16 cellular contexts compared by ENCODE assay signal in genomic region chr9:21966140-21966851, GRCh38. TPM values are rescaled to one million over a fixed set of nuclear protein-coding genes. Genes with fewer than 3 reads are reported as not detected.
DNase-seq lines count a peak whose midpoint lies in the region; ATAC-seq, FAIRE-seq and TF ChIP-seq lines count a peak whose summit lies in the region.
"Had no signal": no experiment of that assay in that cellular context is flagged by ENCODE, and none has a peak within 500 bp of the region (broad histone marks: within the 10 kb centered on the region; RNA-seq: fewer than 3 reads in every experiment).

No MANE protein-coding gene starts in this region.

- intact Hi-C loops in activated CD4-positive, alpha-beta T cell treated with anti-CD3 and anti-CD28 coated beads for 36 hours (cut with DNase I, micrococcal nuclease) = loop anchor here (2.0 to 5.0 kb wide), 2 partner anchors 15 to 1856 kb away; no protein-coding TSS in a partner anchor
- intact Hi-C loops in endothelial cell of umbilical vein (cut with micrococcal nuclease) = no loop called here

- H3K9ac ChIP-seq in endothelial cell of umbilical vein (replicated peaks; ENCODE audit: extremely low read depth, insufficient read depth, low read length) = no peak overlapping the region

- no peak for TF ChIP-seq POLR2A in endothelial cell of umbilical vein (IDR thresholded peaks at IDR 0.05; ENCODE audit: low read depth, low read length)

- peaks cover 87% of the 10 kb centered on the region for H3K27me3 Mint-ChIP-seq in activated CD4-positive, alpha-beta T cell treated with anti-CD3 and anti-CD28 coated beads for 36 hours

- peaks cover 34% of the 10 kb centered on the region for H3K4me1 ChIP-seq in endothelial cell of umbilical vein (ENCODE audit: control insufficient read depth, extremely low read depth, insufficient read depth, low read length)
- peaks cover 20% of the 10 kb centered on the region for H3K4me1 ChIP-seq in osteoblast (ENCODE audit: insufficient read depth, low read length)

- H4K20me1 ChIP-seq in endothelial cell of umbilical vein (replicated peaks; ENCODE audit: control insufficient read depth, extremely low read depth, insufficient read depth, low read length) (peaks cover 2% of the 10 kb centered on the region), osteoblast (ENCODE audit: insufficient read depth, low read length) (peaks cover 6% of the 10 kb centered on the region)

- no peaks in the 10 kb centered on the region for H3K36me3 ChIP-seq in endothelial cell of umbilical vein (ENCODE audit: control insufficient read depth in 2 of 2, extremely low read depth in 1 of 2, insufficient read depth in 2 of 2, low read length in 2 of 2)
- peaks cover 5% of the 10 kb centered on the region for H3K36me3 ChIP-seq in osteoblast (ENCODE audit: insufficient read depth, low read length)
- H3K36me3 ChIP-seq: MG63 had no signal

- peaks cover 62 to 89% of the 10 kb centered on the region in 2 experiments for H3K27me3 ChIP-seq in endothelial cell of umbilical vein (ENCODE audit: control insufficient read depth in 2 of 2, insufficient read depth in 2 of 2, low read length in 2 of 2)
- peaks cover 50% of the 10 kb centered on the region for H3K27me3 ChIP-seq in osteoblast (ENCODE audit: insufficient read depth, low read length)
- H3K27me3 ChIP-seq: MG63 had no signal

- no peak overlapping the region for H3K4me3 ChIP-seq in endothelial cell of umbilical vein (replicated peaks in 1 of 3; ENCODE audit: insufficient read depth in 1 of 3, low read depth in 1 of 3, low read length in 3 of 3)
- peak overlapping the region; percentile 74 for H3K4me3 ChIP-seq in osteoblast (ENCODE audit: insufficient read depth, low read length)
- H3K4me3 ChIP-seq: MG63 had no signal

- POLR2A ChIA-PET in activated CD4-positive, alpha-beta T cell treated with anti-CD3 and anti-CD28 coated beads for 36 hours (lab: Charles Lee) = no interaction called here
- POLR2A ChIA-PET in endothelial cell of umbilical vein (lab: Charles Lee) = interaction anchor here (1.0 kb wide), 1 partner anchor 42 kb away, joined by 3 read pairs; the partner anchor contains the start of gene CDKN2B

- no peak overlapping the region for H3K27ac ChIP-seq in endothelial cell of umbilical vein (ENCODE audit: insufficient read depth, low read depth, low read length)
- H3K27ac ChIP-seq in osteoblast (ENCODE audit: low read depth, low read length) = no peak overlapping the region

- dilution Hi-C loops in endothelial cell of umbilical vein (cut with MboI; ENCODE audit: extremely low pct_ligation_motif_present, low sequenced_read_pairs) = no loop called here

- no peaks in the 10 kb centered on the region for H3K9me1 ChIP-seq in endothelial cell of umbilical vein (replicated peaks; ENCODE audit: control insufficient read depth, extremely low read depth, insufficient read depth, low read length)

- DNase-seq in activated CD4-positive, alpha-beta T cell treated with anti-CD3 and anti-CD28 coated beads for 36 hours = no peak
- DNase-seq in activated CD4-positive, alpha-beta T cell treated with anti-CD3 and anti-CD28 coated beads, Interleukin-2, amount 50 U/mL, for 1 hour = no peak
- DNase-seq in UCSD-AML1 (lab: John Stamatoyannopoulos, UW; ENCODE audit: unreplicated experiment) (peak; percentile 4), endothelial cell of umbilical vein (ENCODE audit: low read depth, low spot score) (no peak), osteoblast (ENCODE audit: insufficient read length, low spot score, missing footprints) (peak; percentile 79), GM20000 (ENCODE audit: low spot score) (no peak)
- DNase-seq in stimulated activated CD4-positive, alpha-beta T cell treated with anti-CD3 and anti-CD28 coated beads, Interleukin-4, amount 100 ng/mL, for 4 hours = no peak
- DNase-seq: MG63, NCI-H1930, NCI-H524 treated with DMSO at 0.1 percent for 48 hours had no signal

- H3K36me3 Mint-ChIP-seq in activated CD4-positive, alpha-beta T cell treated with anti-CD3 and anti-CD28 coated beads for 36 hours (ENCODE audit: low read depth) = peaks cover 10% of the 10 kb centered on the region

- peak overlapping the region; percentile 53 for H3K4me3 Mint-ChIP-seq in activated CD4-positive, alpha-beta T cell treated with anti-CD3 and anti-CD28 coated beads for 36 hours

- peaks cover 22% of the 10 kb centered on the region for H3K9me3 Mint-ChIP-seq in activated CD4-positive, alpha-beta T cell treated with anti-CD3 and anti-CD28 coated beads for 36 hours (ENCODE audit: low read depth)

- ATAC-seq in activated CD4-positive, alpha-beta T cell treated with anti-CD3 and anti-CD28 coated beads for 36 hours = no peak
- ATAC-seq in HG03457 (IDR thresholded peaks at IDR 0.05; ENCODE audit: unreplicated experiment) = no peak

- peak overlapping the region; percentile 94 for H3K4me2 ChIP-seq in endothelial cell of umbilical vein (ENCODE audit: insufficient read depth, low read length)
- peak overlapping the region; percentile 97 for H3K4me2 ChIP-seq in osteoblast (ENCODE audit: insufficient read depth, low read length)

- TF ChIP-seq CTCF in endothelial cell of umbilical vein (IDR thresholded peaks at IDR 0.05; ENCODE audit: extremely low read depth in 1 of 2, insufficient read depth in 1 of 2, low read depth in 1 of 2, low read length in 2 of 2) = no peak
- no peak for TF ChIP-seq CTCF in osteoblast (IDR thresholded peaks at IDR 0.05; ENCODE audit: extremely low read depth, low read depth, low read length)
- TF ChIP-seq CTCF in GM20000 (IDR thresholded peaks at IDR 0.05; ENCODE audit: extremely low read depth, missing control alignments) = no peak

- H3K79me2 ChIP-seq in endothelial cell of umbilical vein (ENCODE audit: control insufficient read depth, insufficient read depth, low read length) (no peaks in the 10 kb centered on the region), osteoblast (ENCODE audit: insufficient read depth, low read length) (no peaks in the 10 kb centered on the region)

- H3K4me1 Mint-ChIP-seq in activated CD4-positive, alpha-beta T cell treated with anti-CD3 and anti-CD28 coated beads for 36 hours = peaks cover 25% of the 10 kb centered on the region

- H3K9me3 ChIP-seq in endothelial cell of umbilical vein (replicated peaks; ENCODE audit: control insufficient read depth, insufficient read depth, low read length) (no peaks in the 10 kb centered on the region), osteoblast (ENCODE audit: low read depth, low read length) (no peaks in the 10 kb centered on the region)
- H3K9me3 ChIP-seq: MG63 had no signal

- no peak for FAIRE-seq in endothelial cell of umbilical vein (lab: Jason Lieb, UNC)
- FAIRE-seq: frontal cortex, HTR-8/SVneo had no signal

- CTCF ChIA-PET in activated CD4-positive, alpha-beta T cell treated with anti-CD3 and anti-CD28 coated beads for 36 hours (lab: Charles Lee) = interaction anchor here (1.2 kb wide), 1 partner anchor 35 kb away, joined by 3 read pairs; no protein-coding TSS in a partner anchor
- CTCF ChIA-PET in endothelial cell of umbilical vein (lab: Charles Lee) = interaction anchor here (0.6 to 1.2 kb wide), 8 partner anchors 20 to 153 kb away, joined by 3 to 13 read pairs (median 3); partner anchors contain the start of gene CDKN2B

- H2AFZ ChIP-seq in endothelial cell of umbilical vein (ENCODE audit: low read depth, low read length) (no peak overlapping the region), osteoblast (ENCODE audit: low read length) (peak overlapping the region; percentile 91)

- H3K27ac Mint-ChIP-seq in activated CD4-positive, alpha-beta T cell treated with anti-CD3 and anti-CD28 coated beads for 36 hours = no peak overlapping the region
- H3K27ac Mint-ChIP-seq: activated CD8-positive, alpha-beta memory T cell treated with anti-CD3 and anti-CD28 coated beads, Interleukin-2, amount 10 ng/mL, durations not matched to agents 7 days and 5 days had no signal

- no TSS peak for BruUV-seq in endothelial cell of umbilical vein (replicated peaks; lab: Mats Ljungman, UMichigan)

TF ChIP-seq in endothelial cell of umbilical vein, 7 proteins besides CTCF, POLR2A, EP300 and RAD21 (continues in another document):
- peak; percentile 39 for TF ChIP-seq EZH2 (IDR thresholded peaks at IDR 0.05; ENCODE audit: borderline replicate concordance, low read depth, low read length, severe bottlenecking)

RNA-seq across cellular contexts. Expression of gene CDKN2A, which starts 27.9 kb away (rescaled TPM):
- 1 to 10 TPM in 1 of 2 experiments, under 1 TPM in 1; 0.86 to 1.6 TPM for total RNA-seq in activated CD4-positive, alpha-beta T cell treated with anti-CD3 and anti-CD28 coated beads for 36 hours
- total RNA-seq in endothelial cell of umbilical vein (8.5 and 9.3 TPM in 2 replicates), osteoblast (32.1 and 37.6 TPM in 2 replicates)
- polyA plus RNA-seq in endothelial cell of umbilical vein = 10.7 and 14.1 TPM in 2 replicates
- polyA plus RNA-seq in endothelial cell of umbilical vein (2011; cell fraction: cytosol; rRNA removed) = 5.8 and 8.1 TPM in 2 replicates
- 5.2 and 5.3 TPM in 2 replicates for polyA plus RNA-seq in endothelial cell of umbilical vein (2011; cell fraction: nucleus; rRNA removed)
- 13.2 and 23.8 TPM in 2 replicates for polyA plus RNA-seq in endothelial cell of umbilical vein (2012)
- 2.5 and 2.9 TPM in 2 replicates for polyA minus RNA-seq in endothelial cell of umbilical vein
- polyA minus RNA-seq in endothelial cell of umbilical vein (2011; cell fraction: cytosol; rRNA and poly(A)+ RNA removed) = 182 TPM
- polyA minus RNA-seq in endothelial cell of umbilical vein (2011; cell fraction: nucleus; rRNA and poly(A)+ RNA removed) = 3.3 and 3.8 TPM in 2 replicates
- total RNA-seq: A172, SK-MEL-5 had no signal

RNA-seq across cellular contexts. Expression of gene CDKN2B-AS1, which starts 28.3 kb away (rescaled TPM):
- total RNA-seq in activated CD4-positive, alpha-beta T cell treated with anti-CD3 and anti-CD28 coated beads for 36 hours = under 1 TPM; 0.21 to 0.23 TPM
- 1.9 and 2.4 TPM in 2 replicates for total RNA-seq in endothelial cell of umbilical vein
- 0.27 and 0.44 TPM in 2 replicates for polyA plus RNA-seq in endothelial cell of umbilical vein
- polyA plus RNA-seq in endothelial cell of umbilical vein (2011; cell fraction: cytosol; rRNA removed) = 0.22 and 0.47 TPM in 2 replicates
- 3.1 and 3.8 TPM in 2 replicates for polyA plus RNA-seq in endothelial cell of umbilical vein (2011; cell fraction: nucleus; rRNA removed)
- 0.61 and 1.1 TPM in 2 replicates for polyA plus RNA-seq in endothelial cell of umbilical vein (2012)
- polyA minus RNA-seq in endothelial cell of umbilical vein = 1.8 and 2.7 TPM in 2 replicates
- 5.3 TPM for polyA minus RNA-seq in endothelial cell of umbilical vein (2011; cell fraction: cytosol; rRNA and poly(A)+ RNA removed)
- polyA minus RNA-seq in endothelial cell of umbilical vein (2011; cell fraction: nucleus; rRNA and poly(A)+ RNA removed) = 5.0 and 10.3 TPM in 2 replicates
- 15.2 and 16.5 TPM in 2 replicates for total RNA-seq in osteoblast
- total RNA-seq: A172, SK-MEL-5 had no signal

RNA-seq across cellular contexts. Expression of gene CDKN2B, which starts 42.8 kb away (rescaled TPM):
- not detected for total RNA-seq in activated CD4-positive, alpha-beta T cell treated with anti-CD3 and anti-CD28 coated beads for 36 hours
- total RNA-seq in endothelial cell of umbilical vein (2.1 and 2.3 TPM in 2 replicates), osteoblast (50.7 and 51.9 TPM in 2 replicates)
- 1.6 and 2.1 TPM in 2 replicates for polyA plus RNA-seq in endothelial cell of umbilical vein
- 1.6 and 2.2 TPM in 2 replicates for polyA plus RNA-seq in endothelial cell of umbilical vein (2011; cell fraction: cytosol; rRNA removed)
- polyA plus RNA-seq in endothelial cell of umbilical vein (2011; cell fraction: nucleus; rRNA removed) = 2.1 and 4.0 TPM in 2 replicates
- 5.7 and 6.0 TPM in 2 replicates for polyA plus RNA-seq in endothelial cell of umbilical vein (2012)
- 0.53 and 3.0 TPM in 2 replicates for polyA minus RNA-seq in endothelial cell of umbilical vein
- 17.0 TPM for polyA minus RNA-seq in endothelial cell of umbilical vein (2011; cell fraction: cytosol; rRNA and poly(A)+ RNA removed)
- polyA minus RNA-seq in endothelial cell of umbilical vein (2011; cell fraction: nucleus; rRNA and poly(A)+ RNA removed) = 1.9 and 3.4 TPM in 2 replicates
- total RNA-seq: A172, SK-MEL-5 had no signal

Comparison
In these comparisons a context has a peak if more than half of its experiments do, and no peak if none do; other contexts are left out.
1. DNase-seq: peak in UCSD-AML1 (single experiment) and osteoblast (single experiment); none in activated CD4-positive, alpha-beta T cell treated with anti-CD3 and anti-CD28 coated beads for 36 hours (single experiment), activated CD4-positive, alpha-beta T cell treated with anti-CD3 and anti-CD28 coated beads, Interleukin-2, amount 50 U/mL, for 1 hour (single experiment), endothelial cell of umbilical vein (single experiment), GM20000 (single experiment) and stimulated activated CD4-positive, alpha-beta T cell treated with anti-CD3 and anti-CD28 coated beads, Interleukin-4, amount 100 ng/mL, for 4 hours (0 of 2).
2. RNA of gene CDKN2B, which starts 42.8 kb away (total RNA-seq): 50.7 to 51.9 TPM in osteoblast; 2.1 to 2.3 TPM in endothelial cell of umbilical vein and not detected in activated CD4-positive, alpha-beta T cell treated with anti-CD3 and anti-CD28 coated beads for 36 hours; every median in the first group is over 10 times any median in the second.